Comparison of ENCODE assay signal across 1 cellular context in the genomic region with DNA sequence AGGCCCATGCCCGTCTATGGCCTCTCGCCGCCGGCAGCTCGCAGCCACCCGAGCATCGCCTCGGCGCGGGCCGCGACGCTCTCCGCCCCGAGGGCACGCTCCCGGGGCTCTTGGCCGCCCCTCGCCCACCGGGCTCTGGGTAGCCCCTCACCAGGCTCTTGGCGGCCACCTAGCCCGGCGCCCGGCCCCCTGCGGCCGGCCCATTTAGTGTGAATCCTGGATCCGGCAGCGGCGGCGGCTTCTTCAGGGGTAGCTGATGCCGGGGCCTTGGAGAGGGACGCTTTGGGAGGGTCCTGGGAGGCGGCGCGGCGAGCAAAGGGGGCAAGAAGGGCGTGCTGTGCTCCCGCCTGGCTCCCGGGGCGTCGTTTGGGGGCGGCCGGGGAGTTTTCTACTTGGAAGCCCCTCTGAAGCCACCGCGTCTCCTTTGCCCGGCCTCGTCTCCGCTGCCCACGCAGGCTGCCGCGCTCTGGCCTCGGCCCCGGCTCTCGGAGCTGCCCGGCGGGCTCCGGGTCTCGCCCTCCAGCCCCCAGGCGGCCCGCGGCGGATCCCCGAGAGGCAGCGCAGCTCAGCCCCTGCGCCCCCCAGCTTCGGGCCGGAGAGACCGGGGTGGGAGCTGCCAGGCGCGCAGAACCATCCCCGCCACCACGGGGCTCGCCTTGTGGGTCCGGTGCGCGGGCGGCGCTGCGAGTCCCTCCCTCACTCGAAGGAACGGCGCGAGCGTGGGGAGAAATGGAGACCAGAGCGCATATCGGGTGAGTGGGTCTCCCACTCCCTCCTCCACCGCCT.
A peak's percentile ranks its signal among the peaks of the same experiment; 100 is the strongest.
TF ChIP-seq lines count a peak whose summit lies in the region.

No MANE protein-coding gene starts in this region.

TF ChIP-seq in HepG2, 621 proteins besides CTCF, POLR2A, EP300 and RAD21 (continued from another document):
- TF ChIP-seq, protein P1, sequence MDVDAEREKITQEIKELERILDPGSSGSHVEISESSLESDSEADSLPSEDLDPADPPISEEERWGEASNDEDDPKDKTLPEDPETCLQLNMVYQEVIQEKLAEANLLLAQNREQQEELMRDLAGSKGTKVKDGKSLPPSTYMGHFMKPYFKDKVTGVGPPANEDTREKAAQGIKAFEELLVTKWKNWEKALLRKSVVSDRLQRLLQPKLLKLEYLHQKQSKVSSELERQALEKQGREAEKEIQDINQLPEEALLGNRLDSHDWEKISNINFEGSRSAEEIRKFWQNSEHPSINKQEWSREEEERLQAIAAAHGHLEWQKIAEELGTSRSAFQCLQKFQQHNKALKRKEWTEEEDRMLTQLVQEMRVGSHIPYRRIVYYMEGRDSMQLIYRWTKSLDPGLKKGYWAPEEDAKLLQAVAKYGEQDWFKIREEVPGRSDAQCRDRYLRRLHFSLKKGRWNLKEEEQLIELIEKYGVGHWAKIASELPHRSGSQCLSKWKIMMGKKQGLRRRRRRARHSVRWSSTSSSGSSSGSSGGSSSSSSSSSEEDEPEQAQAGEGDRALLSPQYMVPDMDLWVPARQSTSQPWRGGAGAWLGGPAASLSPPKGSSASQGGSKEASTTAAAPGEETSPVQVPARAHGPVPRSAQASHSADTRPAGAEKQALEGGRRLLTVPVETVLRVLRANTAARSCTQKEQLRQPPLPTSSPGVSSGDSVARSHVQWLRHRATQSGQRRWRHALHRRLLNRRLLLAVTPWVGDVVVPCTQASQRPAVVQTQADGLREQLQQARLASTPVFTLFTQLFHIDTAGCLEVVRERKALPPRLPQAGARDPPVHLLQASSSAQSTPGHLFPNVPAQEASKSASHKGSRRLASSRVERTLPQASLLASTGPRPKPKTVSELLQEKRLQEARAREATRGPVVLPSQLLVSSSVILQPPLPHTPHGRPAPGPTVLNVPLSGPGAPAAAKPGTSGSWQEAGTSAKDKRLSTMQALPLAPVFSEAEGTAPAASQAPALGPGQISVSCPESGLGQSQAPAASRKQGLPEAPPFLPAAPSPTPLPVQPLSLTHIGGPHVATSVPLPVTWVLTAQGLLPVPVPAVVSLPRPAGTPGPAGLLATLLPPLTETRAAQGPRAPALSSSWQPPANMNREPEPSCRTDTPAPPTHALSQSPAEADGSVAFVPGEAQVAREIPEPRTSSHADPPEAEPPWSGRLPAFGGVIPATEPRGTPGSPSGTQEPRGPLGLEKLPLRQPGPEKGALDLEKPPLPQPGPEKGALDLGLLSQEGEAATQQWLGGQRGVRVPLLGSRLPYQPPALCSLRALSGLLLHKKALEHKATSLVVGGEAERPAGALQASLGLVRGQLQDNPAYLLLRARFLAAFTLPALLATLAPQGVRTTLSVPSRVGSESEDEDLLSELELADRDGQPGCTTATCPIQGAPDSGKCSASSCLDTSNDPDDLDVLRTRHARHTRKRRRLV (CRISPR knock-in tag; IDR thresholded peaks at IDR 0.05) = 0 out of 2 replicates have a peak, but pooled peaks have one; percentile 18
- no peak for TF ChIP-seq IKZF4 (CRISPR knock-in tag; IDR thresholded peaks at IDR 0.05; ENCODE audit: borderline replicate concordance, low read depth, not compliant biosample characterization)
- TF ChIP-seq GLI4 (CRISPR knock-in tag; IDR thresholded peaks at IDR 0.05; ENCODE audit: borderline replicate concordance) = no peak
- no peak for TF ChIP-seq GABPB1 (CRISPR knock-in tag; IDR thresholded peaks at IDR 0.05)
- TF ChIP-seq ZNF446 (CRISPR knock-in tag; IDR thresholded peaks at IDR 0.05) = 0 out of 2 replicates have a peak, but pooled peaks have one; percentile 23
- TF ChIP-seq, protein P2, sequence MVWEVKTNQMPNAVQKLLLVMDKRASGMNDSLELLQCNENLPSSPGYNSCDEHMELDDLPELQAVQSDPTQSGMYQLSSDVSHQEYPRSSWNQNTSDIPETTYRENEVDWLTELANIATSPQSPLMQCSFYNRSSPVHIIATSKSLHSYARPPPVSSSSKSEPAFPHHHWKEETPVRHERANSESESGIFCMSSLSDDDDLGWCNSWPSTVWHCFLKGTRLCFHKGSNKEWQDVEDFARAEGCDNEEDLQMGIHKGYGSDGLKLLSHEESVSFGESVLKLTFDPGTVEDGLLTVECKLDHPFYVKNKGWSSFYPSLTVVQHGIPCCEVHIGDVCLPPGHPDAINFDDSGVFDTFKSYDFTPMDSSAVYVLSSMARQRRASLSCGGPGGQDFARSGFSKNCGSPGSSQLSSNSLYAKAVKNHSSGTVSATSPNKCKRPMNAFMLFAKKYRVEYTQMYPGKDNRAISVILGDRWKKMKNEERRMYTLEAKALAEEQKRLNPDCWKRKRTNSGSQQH (CRISPR knock-in tag; IDR thresholded peaks at IDR 0.05; ENCODE audit: low read depth) = no peak
- no peak for TF ChIP-seq EEA1 (CRISPR knock-in tag; IDR thresholded peaks at IDR 0.05; ENCODE audit: borderline replicate concordance)
- TF ChIP-seq SOX13 (IDR thresholded peaks at IDR 0.05) = no peak
- no peak for TF ChIP-seq SOX13 (CRISPR knock-in tag; conservative IDR thresholded peaks at IDR 0.05 in 1 of 2, IDR thresholded peaks at IDR 0.05 in 1 of 2)
- TF ChIP-seq, protein P3, sequence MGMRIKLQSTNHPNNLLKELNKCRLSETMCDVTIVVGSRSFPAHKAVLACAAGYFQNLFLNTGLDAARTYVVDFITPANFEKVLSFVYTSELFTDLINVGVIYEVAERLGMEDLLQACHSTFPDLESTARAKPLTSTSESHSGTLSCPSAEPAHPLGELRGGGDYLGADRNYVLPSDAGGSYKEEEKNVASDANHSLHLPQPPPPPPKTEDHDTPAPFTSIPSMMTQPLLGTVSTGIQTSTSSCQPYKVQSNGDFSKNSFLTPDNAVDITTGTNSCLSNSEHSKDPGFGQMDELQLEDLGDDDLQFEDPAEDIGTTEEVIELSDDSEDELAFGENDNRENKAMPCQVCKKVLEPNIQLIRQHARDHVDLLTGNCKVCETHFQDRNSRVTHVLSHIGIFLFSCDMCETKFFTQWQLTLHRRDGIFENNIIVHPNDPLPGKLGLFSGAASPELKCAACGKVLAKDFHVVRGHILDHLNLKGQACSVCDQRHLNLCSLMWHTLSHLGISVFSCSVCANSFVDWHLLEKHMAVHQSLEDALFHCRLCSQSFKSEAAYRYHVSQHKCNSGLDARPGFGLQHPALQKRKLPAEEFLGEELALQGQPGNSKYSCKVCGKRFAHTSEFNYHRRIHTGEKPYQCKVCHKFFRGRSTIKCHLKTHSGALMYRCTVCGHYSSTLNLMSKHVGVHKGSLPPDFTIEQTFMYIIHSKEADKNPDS (CRISPR knock-in tag; IDR thresholded peaks at IDR 0.05) = 0 out of 2 replicates have a peak, but pooled peaks have one; percentile 41
- TF ChIP-seq ZNF788 (CRISPR knock-in tag; IDR thresholded peaks at IDR 0.05; ENCODE audit: borderline replicate concordance) = peak; percentile 24; the same call in 1 of the 2 replicates
- no peak for TF ChIP-seq ZNF564 (CRISPR knock-in tag; IDR thresholded peaks at IDR 0.05)
- TF ChIP-seq HES4 (CRISPR knock-in tag; IDR thresholded peaks at IDR 0.05; ENCODE audit: borderline replicate concordance) = peak; percentile 5; the same call in 1 of the 2 replicates
- peak; percentile 29 for TF ChIP-seq AGO1 (IDR thresholded peaks at IDR 0.05; ENCODE audit: low read depth, low read length, poor library complexity, severe bottlenecking)
- 0 out of 2 replicates have a peak, but pooled peaks have one; percentile 3 for TF ChIP-seq ZNF501 (CRISPR knock-in tag; IDR thresholded peaks at IDR 0.05)
- TF ChIP-seq NAIF1 (CRISPR knock-in tag; IDR thresholded peaks at IDR 0.05; ENCODE audit: borderline replicate concordance) = no peak
- TF ChIP-seq, protein P4, sequence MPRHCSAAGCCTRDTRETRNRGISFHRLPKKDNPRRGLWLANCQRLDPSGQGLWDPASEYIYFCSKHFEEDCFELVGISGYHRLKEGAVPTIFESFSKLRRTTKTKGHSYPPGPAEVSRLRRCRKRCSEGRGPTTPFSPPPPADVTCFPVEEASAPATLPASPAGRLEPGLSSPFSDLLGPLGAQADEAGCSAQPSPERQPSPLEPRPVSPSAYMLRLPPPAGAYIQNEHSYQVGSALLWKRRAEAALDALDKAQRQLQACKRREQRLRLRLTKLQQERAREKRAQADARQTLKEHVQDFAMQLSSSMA (CRISPR knock-in tag; IDR thresholded peaks at IDR 0.05) = no peak
- 0 out of 2 replicates have a peak, but pooled peaks have one; percentile 6 for TF ChIP-seq SPEN (CRISPR knock-in tag; IDR thresholded peaks at IDR 0.05; ENCODE audit: low read depth)
- no peak for TF ChIP-seq ZNF180 (CRISPR knock-in tag; IDR thresholded peaks at IDR 0.05; ENCODE audit: borderline replicate concordance, low read depth)
- TF ChIP-seq FOXJ3 (CRISPR knock-in tag; IDR thresholded peaks at IDR 0.05; ENCODE audit: borderline replicate concordance) = no peak
- TF ChIP-seq ZNF780A (CRISPR knock-in tag; IDR thresholded peaks at IDR 0.05) = no peak
- TF ChIP-seq ZFYVE20 (CRISPR knock-in tag; IDR thresholded peaks at IDR 0.05; ENCODE audit: borderline replicate concordance, low read depth) = no peak
- TF ChIP-seq POLR2G (IDR thresholded peaks at IDR 0.05; ENCODE audit: low read depth, low read length) = no peak
- TF ChIP-seq, protein P5, sequence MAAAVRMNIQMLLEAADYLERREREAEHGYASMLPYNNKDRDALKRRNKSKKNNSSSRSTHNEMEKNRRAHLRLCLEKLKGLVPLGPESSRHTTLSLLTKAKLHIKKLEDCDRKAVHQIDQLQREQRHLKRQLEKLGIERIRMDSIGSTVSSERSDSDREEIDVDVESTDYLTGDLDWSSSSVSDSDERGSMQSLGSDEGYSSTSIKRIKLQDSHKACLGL (CRISPR knock-in tag; IDR thresholded peaks at IDR 0.05) = peak; percentile 49; the same call in 1 of the 2 replicates
- no peak for TF ChIP-seq SRSF9 (IDR thresholded peaks at IDR 0.05; ENCODE audit: borderline replicate concordance, insufficient read depth, low read depth, low read length, poor library complexity, severe bottlenecking)
- TF ChIP-seq, protein P6, sequence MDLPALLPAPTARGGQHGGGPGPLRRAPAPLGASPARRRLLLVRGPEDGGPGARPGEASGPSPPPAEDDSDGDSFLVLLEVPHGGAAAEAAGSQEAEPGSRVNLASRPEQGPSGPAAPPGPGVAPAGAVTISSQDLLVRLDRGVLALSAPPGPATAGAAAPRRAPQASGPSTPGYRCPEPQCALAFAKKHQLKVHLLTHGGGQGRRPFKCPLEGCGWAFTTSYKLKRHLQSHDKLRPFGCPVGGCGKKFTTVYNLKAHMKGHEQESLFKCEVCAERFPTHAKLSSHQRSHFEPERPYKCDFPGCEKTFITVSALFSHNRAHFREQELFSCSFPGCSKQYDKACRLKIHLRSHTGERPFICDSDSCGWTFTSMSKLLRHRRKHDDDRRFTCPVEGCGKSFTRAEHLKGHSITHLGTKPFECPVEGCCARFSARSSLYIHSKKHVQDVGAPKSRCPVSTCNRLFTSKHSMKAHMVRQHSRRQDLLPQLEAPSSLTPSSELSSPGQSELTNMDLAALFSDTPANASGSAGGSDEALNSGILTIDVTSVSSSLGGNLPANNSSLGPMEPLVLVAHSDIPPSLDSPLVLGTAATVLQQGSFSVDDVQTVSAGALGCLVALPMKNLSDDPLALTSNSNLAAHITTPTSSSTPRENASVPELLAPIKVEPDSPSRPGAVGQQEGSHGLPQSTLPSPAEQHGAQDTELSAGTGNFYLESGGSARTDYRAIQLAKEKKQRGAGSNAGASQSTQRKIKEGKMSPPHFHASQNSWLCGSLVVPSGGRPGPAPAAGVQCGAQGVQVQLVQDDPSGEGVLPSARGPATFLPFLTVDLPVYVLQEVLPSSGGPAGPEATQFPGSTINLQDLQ (CRISPR knock-in tag; IDR thresholded peaks at IDR 0.05) = no peak
- no peak for TF ChIP-seq MYC (CRISPR knock-in tag; IDR thresholded peaks at IDR 0.05; ENCODE audit: borderline replicate concordance)
- no peak for TF ChIP-seq MEIS1 (CRISPR knock-in tag; IDR thresholded peaks at IDR 0.05; ENCODE audit: borderline replicate concordance)
- TF ChIP-seq GTF2F1 (IDR thresholded peaks at IDR 0.05; ENCODE audit: low read length) = no peak
- TF ChIP-seq KLF13 (CRISPR knock-in tag; IDR thresholded peaks at IDR 0.05) = no peak
- no peak for TF ChIP-seq ADNP (CRISPR knock-in tag; IDR thresholded peaks at IDR 0.05)
- TF ChIP-seq, protein P7, sequence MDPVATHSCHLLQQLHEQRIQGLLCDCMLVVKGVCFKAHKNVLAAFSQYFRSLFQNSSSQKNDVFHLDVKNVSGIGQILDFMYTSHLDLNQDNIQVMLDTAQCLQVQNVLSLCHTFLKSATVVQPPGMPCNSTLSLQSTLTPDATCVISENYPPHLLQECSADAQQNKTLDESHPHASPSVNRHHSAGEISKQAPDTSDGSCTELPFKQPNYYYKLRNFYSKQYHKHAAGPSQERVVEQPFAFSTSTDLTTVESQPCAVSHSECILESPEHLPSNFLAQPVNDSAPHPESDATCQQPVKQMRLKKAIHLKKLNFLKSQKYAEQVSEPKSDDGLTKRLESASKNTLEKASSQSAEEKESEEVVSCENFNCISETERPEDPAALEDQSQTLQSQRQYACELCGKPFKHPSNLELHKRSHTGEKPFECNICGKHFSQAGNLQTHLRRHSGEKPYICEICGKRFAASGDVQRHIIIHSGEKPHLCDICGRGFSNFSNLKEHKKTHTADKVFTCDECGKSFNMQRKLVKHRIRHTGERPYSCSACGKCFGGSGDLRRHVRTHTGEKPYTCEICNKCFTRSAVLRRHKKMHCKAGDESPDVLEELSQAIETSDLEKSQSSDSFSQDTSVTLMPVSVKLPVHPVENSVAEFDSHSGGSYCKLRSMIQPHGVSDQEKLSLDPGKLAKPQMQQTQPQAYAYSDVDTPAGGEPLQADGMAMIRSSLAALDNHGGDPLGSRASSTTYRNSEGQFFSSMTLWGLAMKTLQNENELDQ (CRISPR knock-in tag; IDR thresholded peaks at IDR 0.05; ENCODE audit: borderline replicate concordance) = no peak
- TF ChIP-seq, protein P8, sequence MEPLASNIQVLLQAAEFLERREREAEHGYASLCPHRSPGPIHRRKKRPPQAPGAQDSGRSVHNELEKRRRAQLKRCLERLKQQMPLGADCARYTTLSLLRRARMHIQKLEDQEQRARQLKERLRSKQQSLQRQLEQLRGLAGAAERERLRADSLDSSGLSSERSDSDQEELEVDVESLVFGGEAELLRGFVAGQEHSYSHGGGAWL (CRISPR knock-in tag; IDR thresholded peaks at IDR 0.05) = no peak
- TF ChIP-seq ZNF225 (CRISPR knock-in tag; IDR thresholded peaks at IDR 0.05) = no peak
- TF ChIP-seq ZBTB42 (CRISPR knock-in tag; IDR thresholded peaks at IDR 0.05) = no peak
- no peak for TF ChIP-seq TARDBP (CRISPR knock-in tag; IDR thresholded peaks at IDR 0.05)
- 0 out of 2 replicates have a peak, but pooled peaks have one; percentile 33 for TF ChIP-seq ZMAT3 (CRISPR knock-in tag; conservative IDR thresholded peaks at IDR 0.05)
- TF ChIP-seq TRIM24 (CRISPR knock-in tag; IDR thresholded peaks at IDR 0.05) = no peak
- no peak for TF ChIP-seq ETV5 (CRISPR knock-in tag; IDR thresholded peaks at IDR 0.05; ENCODE audit: borderline replicate concordance)
- TF ChIP-seq, protein P9, sequence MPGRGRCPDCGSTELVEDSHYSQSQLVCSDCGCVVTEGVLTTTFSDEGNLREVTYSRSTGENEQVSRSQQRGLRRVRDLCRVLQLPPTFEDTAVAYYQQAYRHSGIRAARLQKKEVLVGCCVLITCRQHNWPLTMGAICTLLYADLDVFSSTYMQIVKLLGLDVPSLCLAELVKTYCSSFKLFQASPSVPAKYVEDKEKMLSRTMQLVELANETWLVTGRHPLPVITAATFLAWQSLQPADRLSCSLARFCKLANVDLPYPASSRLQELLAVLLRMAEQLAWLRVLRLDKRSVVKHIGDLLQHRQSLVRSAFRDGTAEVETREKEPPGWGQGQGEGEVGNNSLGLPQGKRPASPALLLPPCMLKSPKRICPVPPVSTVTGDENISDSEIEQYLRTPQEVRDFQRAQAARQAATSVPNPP (CRISPR knock-in tag; IDR thresholded peaks at IDR 0.05) = 0 out of 2 replicates have a peak, but pooled peaks have one; percentile 18
- no peak for TF ChIP-seq ZNF460 (CRISPR knock-in tag; IDR thresholded peaks at IDR 0.05; ENCODE audit: borderline replicate concordance)
- no peak for TF ChIP-seq HDAC6 (IDR thresholded peaks at IDR 0.05; ENCODE audit: low read depth, low read length)
- peak; percentile 28; the same call in 1 of the 2 replicates for TF ChIP-seq ZNF878 (CRISPR knock-in tag; IDR thresholded peaks at IDR 0.05)
- peak; percentile 50; the same call in 1 of the 2 replicates for TF ChIP-seq PRMT3 (CRISPR knock-in tag; IDR thresholded peaks at IDR 0.05; ENCODE audit: borderline replicate concordance, low read depth)
